Comparison of ENCODE assay signal across 1 cellular context in genomic region chr17:81300586-81301155, GRCh38.
TF ChIP-seq lines count a peak whose summit lies in the region.

No MANE protein-coding gene starts in this region.

TF ChIP-seq in GM23338, 12 proteins besides CTCF, POLR2A, EP300 and RAD21:
- TF ChIP-seq REST (IDR thresholded peaks at IDR 0.05; ENCODE audit: unreplicated experiment) (no peak), JUNB (IDR thresholded peaks at IDR 0.05; ENCODE audit: unreplicated experiment) (no peak), ZNF331 (CRISPR knock-in tag; IDR thresholded peaks at IDR 0.05; ENCODE audit: low read depth) (no peak), EZH2 (IDR thresholded peaks at IDR 0.05; ENCODE audit: low read depth, unreplicated experiment) (no peak), EZH2phosphoT487 (IDR thresholded peaks at IDR 0.05; ENCODE audit: unreplicated experiment) (no peak), STAT1 (IDR thresholded peaks at IDR 0.05; ENCODE audit: unreplicated experiment) (no peak), CREB1 (CRISPR knock-in tag; IDR thresholded peaks at IDR 0.05; ENCODE audit: low read depth) (no peak), NANOG (IDR thresholded peaks at IDR 0.05; ENCODE audit: borderline replicate concordance) (no peak), POLR2AphosphoS5 (IDR thresholded peaks at IDR 0.05; ENCODE audit: low read depth) (no peak)
- TF ChIP-seq, protein P1, sequence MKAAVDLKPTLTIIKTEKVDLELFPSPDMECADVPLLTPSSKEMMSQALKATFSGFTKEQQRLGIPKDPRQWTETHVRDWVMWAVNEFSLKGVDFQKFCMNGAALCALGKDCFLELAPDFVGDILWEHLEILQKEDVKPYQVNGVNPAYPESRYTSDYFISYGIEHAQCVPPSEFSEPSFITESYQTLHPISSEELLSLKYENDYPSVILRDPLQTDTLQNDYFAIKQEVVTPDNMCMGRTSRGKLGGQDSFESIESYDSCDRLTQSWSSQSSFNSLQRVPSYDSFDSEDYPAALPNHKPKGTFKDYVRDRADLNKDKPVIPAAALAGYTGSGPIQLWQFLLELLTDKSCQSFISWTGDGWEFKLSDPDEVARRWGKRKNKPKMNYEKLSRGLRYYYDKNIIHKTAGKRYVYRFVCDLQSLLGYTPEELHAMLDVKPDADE (IDR thresholded peaks at IDR 0.05): no peak
- TF ChIP-seq, protein P2, sequence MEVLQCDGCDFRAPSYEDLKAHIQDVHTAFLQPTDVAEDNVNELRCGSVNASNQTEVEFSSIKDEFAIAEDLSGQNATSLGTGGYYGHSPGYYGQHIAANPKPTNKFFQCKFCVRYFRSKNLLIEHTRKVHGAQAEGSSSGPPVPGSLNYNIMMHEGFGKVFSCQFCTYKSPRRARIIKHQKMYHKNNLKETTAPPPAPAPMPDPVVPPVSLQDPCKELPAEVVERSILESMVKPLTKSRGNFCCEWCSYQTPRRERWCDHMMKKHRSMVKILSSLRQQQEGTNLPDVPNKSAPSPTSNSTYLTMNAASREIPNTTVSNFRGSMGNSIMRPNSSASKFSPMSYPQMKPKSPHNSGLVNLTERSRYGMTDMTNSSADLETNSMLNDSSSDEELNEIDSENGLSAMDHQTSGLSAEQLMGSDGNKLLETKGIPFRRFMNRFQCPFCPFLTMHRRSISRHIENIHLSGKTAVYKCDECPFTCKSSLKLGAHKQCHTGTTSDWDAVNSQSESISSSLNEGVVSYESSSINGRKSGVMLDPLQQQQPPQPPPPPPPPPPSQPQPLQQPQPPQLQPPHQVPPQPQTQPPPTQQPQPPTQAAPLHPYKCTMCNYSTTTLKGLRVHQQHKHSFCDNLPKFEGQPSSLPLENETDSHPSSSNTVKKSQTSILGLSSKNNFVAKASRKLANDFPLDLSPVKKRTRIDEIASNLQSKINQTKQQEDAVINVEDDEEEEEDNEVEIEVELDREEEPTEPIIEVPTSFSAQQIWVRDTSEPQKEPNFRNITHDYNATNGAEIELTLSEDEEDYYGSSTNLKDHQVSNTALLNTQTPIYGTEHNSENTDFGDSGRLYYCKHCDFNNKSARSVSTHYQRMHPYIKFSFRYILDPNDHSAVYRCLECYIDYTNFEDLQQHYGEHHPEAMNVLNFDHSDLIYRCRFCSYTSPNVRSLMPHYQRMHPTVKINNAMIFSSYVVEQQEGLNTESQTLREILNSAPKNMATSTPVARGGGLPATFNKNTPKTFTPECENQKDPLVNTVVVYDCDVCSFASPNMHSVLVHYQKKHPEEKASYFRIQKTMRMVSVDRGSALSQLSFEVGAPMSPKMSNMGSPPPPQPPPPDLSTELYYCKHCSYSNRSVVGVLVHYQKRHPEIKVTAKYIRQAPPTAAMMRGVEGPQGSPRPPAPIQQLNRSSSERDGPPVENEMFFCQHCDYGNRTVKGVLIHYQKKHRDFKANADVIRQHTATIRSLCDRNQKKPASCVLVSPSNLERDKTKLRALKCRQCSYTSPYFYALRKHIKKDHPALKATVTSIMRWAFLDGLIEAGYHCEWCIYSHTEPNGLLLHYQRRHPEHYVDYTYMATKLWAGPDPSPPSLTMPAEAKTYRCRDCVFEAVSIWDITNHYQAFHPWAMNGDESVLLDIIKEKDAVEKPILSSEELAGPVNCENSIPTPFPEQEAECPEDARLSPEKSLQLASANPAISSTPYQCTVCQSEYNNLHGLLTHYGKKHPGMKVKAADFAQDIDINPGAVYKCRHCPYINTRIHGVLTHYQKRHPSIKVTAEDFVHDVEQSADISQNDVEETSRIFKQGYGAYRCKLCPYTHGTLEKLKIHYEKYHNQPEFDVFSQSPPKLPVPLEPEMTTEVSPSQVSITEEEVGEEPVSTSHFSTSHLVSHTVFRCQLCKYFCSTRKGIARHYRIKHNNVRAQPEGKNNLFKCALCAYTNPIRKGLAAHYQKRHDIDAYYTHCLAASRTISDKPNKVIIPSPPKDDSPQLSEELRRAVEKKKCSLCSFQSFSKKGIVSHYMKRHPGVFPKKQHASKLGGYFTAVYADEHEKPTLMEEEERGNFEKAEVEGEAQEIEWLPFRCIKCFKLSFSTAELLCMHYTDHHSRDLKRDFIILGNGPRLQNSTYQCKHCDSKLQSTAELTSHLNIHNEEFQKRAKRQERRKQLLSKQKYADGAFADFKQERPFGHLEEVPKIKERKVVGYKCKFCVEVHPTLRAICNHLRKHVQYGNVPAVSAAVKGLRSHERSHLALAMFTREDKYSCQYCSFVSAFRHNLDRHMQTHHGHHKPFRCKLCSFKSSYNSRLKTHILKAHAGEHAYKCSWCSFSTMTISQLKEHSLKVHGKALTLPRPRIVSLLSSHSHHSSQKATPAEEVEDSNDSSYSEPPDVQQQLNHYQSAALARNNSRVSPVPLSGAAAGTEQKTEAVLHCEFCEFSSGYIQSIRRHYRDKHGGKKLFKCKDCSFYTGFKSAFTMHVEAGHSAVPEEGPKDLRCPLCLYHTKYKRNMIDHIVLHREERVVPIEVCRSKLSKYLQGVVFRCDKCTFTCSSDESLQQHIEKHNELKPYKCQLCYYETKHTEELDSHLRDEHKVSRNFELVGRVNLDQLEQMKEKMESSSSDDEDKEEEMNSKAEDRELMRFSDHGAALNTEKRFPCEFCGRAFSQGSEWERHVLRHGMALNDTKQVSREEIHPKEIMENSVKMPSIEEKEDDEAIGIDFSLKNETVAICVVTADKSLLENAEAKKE (CRISPR knock-in tag; IDR thresholded peaks at IDR 0.05): no peak
